29 cellular contexts compared by ENCODE assay signal in the genomic region with DNA sequence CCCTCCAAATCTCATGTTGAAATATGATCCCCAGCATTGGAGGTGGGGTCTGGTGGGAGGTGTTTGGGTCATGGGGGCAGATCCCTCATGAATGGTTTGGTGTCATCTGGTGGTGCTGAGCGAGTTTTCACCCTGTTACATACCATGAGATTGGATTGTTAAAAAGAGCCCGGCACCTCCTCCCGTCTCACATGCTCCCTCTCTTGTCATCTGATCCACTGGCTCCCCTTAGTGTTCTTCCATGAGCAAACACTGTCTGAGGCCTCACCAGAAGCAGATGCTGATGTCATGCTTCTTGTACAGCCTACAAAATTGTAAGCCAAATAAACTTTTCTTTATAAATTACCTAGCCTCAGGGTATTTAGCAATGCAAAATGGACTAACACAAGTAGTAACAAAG.
DNase-seq lines count a peak whose midpoint lies in the region; ATAC-seq, FAIRE-seq and TF ChIP-seq lines count a peak whose summit lies in the region.
"Had no signal": no experiment of that assay in that cellular context is flagged by ENCODE, and none has a peak within 500 bp of the region (broad histone marks: within the 10 kb centered on the region; RNA-seq: fewer than 3 reads in every experiment).

No MANE protein-coding gene starts in this region.

- no peaks in the 10 kb centered on the region for H3K27me3 ChIP-seq in endodermal cell (ENCODE audit: control insufficient read depth, insufficient read depth, low read length, poor library complexity, severe bottlenecking)
- H3K27me3 ChIP-seq: BLaER1 treated with 17β-estradiol and CSF1 and Interleukin-3, amounts not matched to agents 10 nM and 100 nM; MG63 had no signal

- TF ChIP-seq CTCF in NB4 (IDR thresholded peaks at IDR 0.05; ENCODE audit: low read depth, low read length) (no peak), endodermal cell (conservative IDR thresholded peaks at IDR 0.05) (peak; percentile 33)

- FAIRE-seq in HTR-8/SVneo (lab: Jason Lieb, UNC): no peak
- FAIRE-seq: A549, astrocyte had no signal

- no peaks in the 10 kb centered on the region for H3K4me1 Mint-ChIP-seq in endodermal cell
- H3K4me1 Mint-ChIP-seq: activated CD4-positive, alpha-beta memory T cell treated with anti-CD3 and anti-CD28 coated beads, Interleukin-2, amount 10 ng/mL, durations not matched to agents 7 days and 5 days; activated naive CD8-positive, alpha-beta T cell treated with anti-CD3 and anti-CD28 coated beads, Interleukin-2, amount 10 ng/mL, durations not matched to agents 7 days and 5 days; IgD-negative memory B cell; naive thymus-derived CD4-positive, alpha-beta T cell had no signal

- 78 to 94% methylated on average over 2 to 3 of the region's 3 CpGs for WGBS in endodermal cell (ENCODE audit: insufficient coverage in 1 of 2, insufficient read length in 1 of 2), 2 experiments

- no peak overlapping the region for H3K4me3 Mint-ChIP-seq in endodermal cell
- H3K4me3 Mint-ChIP-seq: activated CD4-positive, alpha-beta memory T cell treated with anti-CD3 and anti-CD28 coated beads, Interleukin-2, amount 10 ng/mL, durations not matched to agents 7 days and 5 days; activated naive CD8-positive, alpha-beta T cell treated with anti-CD3 and anti-CD28 coated beads, Interleukin-2, amount 10 ng/mL, durations not matched to agents 7 days and 5 days; dendritic cell treated with granulocyte-macrophage colony-stimulating factor and Interleukin-4, amounts not matched to agents 40 ng/mL and 50 ng/mL, for 4 days; IgD-negative memory B cell; naive thymus-derived CD4-positive, alpha-beta T cell; type B pancreatic cell had no signal

- TF ChIP-seq POLR2A in NB4 (IDR thresholded peaks at IDR 0.05; ENCODE audit: extremely low read depth, insufficient read length): no peak

- H3K27ac ChIP-seq in endodermal cell (ENCODE audit: low read depth, low read length): no peak overlapping the region
- H3K27ac ChIP-seq: A549; BLaER1 treated with 17β-estradiol and CSF1 and Interleukin-3, amounts not matched to agents 10 nM and 100 nM; left ventricle myocardium inferior; PC-9; skin epidermis had no signal

- H3K27me3 Mint-ChIP-seq in endodermal cell (ENCODE audit: insufficient read depth): no peaks in the 10 kb centered on the region
- H3K27me3 Mint-ChIP-seq: activated naive CD8-positive, alpha-beta T cell treated with anti-CD3 and anti-CD28 coated beads, Interleukin-2, amount 10 ng/mL, durations not matched to agents 7 days and 5 days; dendritic cell treated with granulocyte-macrophage colony-stimulating factor and Interleukin-4, amounts not matched to agents 40 ng/mL and 50 ng/mL, for 4 days; type B pancreatic cell had no signal

- no peaks in the 10 kb centered on the region for H3K36me3 Mint-ChIP-seq in endodermal cell (ENCODE audit: low read depth)
- H3K36me3 Mint-ChIP-seq: activated naive CD8-positive, alpha-beta T cell treated with anti-CD3 and anti-CD28 coated beads, Interleukin-2, amount 10 ng/mL, durations not matched to agents 7 days and 5 days; IgD-negative memory B cell; type B pancreatic cell had no signal

- ATAC-seq in GM21737 (IDR thresholded peaks at IDR 0.05; ENCODE audit: unreplicated experiment): no peak
- ATAC-seq: A549; naive thymus-derived CD4-positive, alpha-beta T cell had no signal

- DNase-seq in NCI-H748 (lab: John Stamatoyannopoulos, UW; ENCODE audit: unreplicated experiment): peak; percentile 38
- DNase-seq in NCI-H748 treated with DMSO at 0.1 percent for 48 hours (lab: John Stamatoyannopoulos, UW): no peak
- peak; percentile 7 for DNase-seq in NB4 (ENCODE audit: low read depth)
- DNase-seq in endodermal cell: peak; percentile 67
- DNase-seq in NCI-H2029 (lab: John Stamatoyannopoulos, UW): no peak
- no peak for DNase-seq in HTR-8/SVneo (ENCODE audit: insufficient read length, low spot score)
- DNase-seq in NCI-H2107 (lab: John Stamatoyannopoulos, UW): no peak
- DNase-seq: activated CD4-positive, alpha-beta memory T cell treated with anti-CD3 and anti-CD28 coated beads, Interleukin-2, amount 10 ng/mL, durations not matched to agents 7 days and 5 days; activated CD4-positive, CD25-positive, alpha-beta regulatory T cell treated with anti-CD3 and anti-CD28 coated beads, Interleukin-2, amount 50 U/mL, for 72 hours; activated effector memory CD4-positive, alpha-beta T cell treated with Interleukin-2 at 50 U/mL for 16 hours; activated naive CD8-positive, alpha-beta T cell treated with anti-CD3 and anti-CD28 coated beads, Interleukin-2, amount 10 ng/mL, durations not matched to agents 7 days and 5 days; caudate nucleus; EL; left ventricle myocardium inferior; MG63; naive thymus-derived CD4-positive, alpha-beta T cell; occipital lobe; PC-9; Right ventricle myocardium superior; stimulated activated CD4-positive, alpha-beta T cell treated with anti-CD3 and anti-CD28 coated beads, Interleukin-2, amount 100 ng/mL, for 24 hours had no signal

- no peaks in the 10 kb centered on the region for H3K4me1 ChIP-seq in endodermal cell (ENCODE audit: control insufficient read depth, insufficient read depth, low read length)
- H3K4me1 ChIP-seq: A549; BLaER1 treated with 17β-estradiol and CSF1 and Interleukin-3, amounts not matched to agents 10 nM and 100 nM; Caco-2; left ventricle myocardium inferior had no signal

- no peak overlapping the region for H3K9ac ChIP-seq in endodermal cell (ENCODE audit: extremely low read depth, low read length, poor library complexity, severe bottlenecking)
- H3K9ac ChIP-seq: BLaER1 treated with 17β-estradiol and CSF1 and Interleukin-3, amounts not matched to agents 10 nM and 100 nM had no signal

- H3K9me3 ChIP-seq in endodermal cell (ENCODE audit: control insufficient read depth, low read length): peaks cover 5% of the 10 kb centered on the region
- H3K9me3 ChIP-seq: MG63 had no signal

- no peak overlapping the region for H3K27ac Mint-ChIP-seq in endodermal cell
- H3K27ac Mint-ChIP-seq: activated CD4-positive, alpha-beta memory T cell treated with anti-CD3 and anti-CD28 coated beads, Interleukin-2, amount 10 ng/mL, durations not matched to agents 7 days and 5 days; activated naive CD8-positive, alpha-beta T cell treated with anti-CD3 and anti-CD28 coated beads, Interleukin-2, amount 10 ng/mL, durations not matched to agents 7 days and 5 days; dendritic cell treated with granulocyte-macrophage colony-stimulating factor and Interleukin-4, amounts not matched to agents 40 ng/mL and 50 ng/mL, for 4 days; IgD-negative memory B cell; naive thymus-derived CD4-positive, alpha-beta T cell; type B pancreatic cell had no signal

- H3K4me3 ChIP-seq in NB4 (ENCODE audit: low read depth, low read length) (no peak overlapping the region), endodermal cell (ENCODE audit: low read length) (no peak overlapping the region)
- H3K4me3 ChIP-seq: A549; BLaER1 treated with 17β-estradiol and CSF1 and Interleukin-3, amounts not matched to agents 10 nM and 100 nM; left ventricle myocardium inferior; MG63; PC-9; skin epidermis had no signal

- H3K36me3 ChIP-seq in endodermal cell (ENCODE audit: control insufficient read depth, insufficient read depth, low read length): no peaks in the 10 kb centered on the region
- H3K36me3 ChIP-seq: BLaER1 treated with 17β-estradiol and CSF1 and Interleukin-3, amounts not matched to agents 10 nM and 100 nM; left ventricle myocardium inferior; MG63 had no signal

- peaks cover 11% of the 10 kb centered on the region for H3K9me3 Mint-ChIP-seq in endodermal cell
- H3K9me3 Mint-ChIP-seq: type B pancreatic cell had no signal

Comparison
In these comparisons a context has a peak if more than half of its experiments do, and no peak if none do; other contexts are left out.
1. DNase-seq: peak in NCI-H748 (single experiment), NB4 (single experiment) and endodermal cell (single experiment); none in NCI-H748 treated with DMSO at 0.1 percent for 48 hours (single experiment), NCI-H2029 (single experiment), HTR-8/SVneo (single experiment) and NCI-H2107 (single experiment).